In the genomic region with DNA sequence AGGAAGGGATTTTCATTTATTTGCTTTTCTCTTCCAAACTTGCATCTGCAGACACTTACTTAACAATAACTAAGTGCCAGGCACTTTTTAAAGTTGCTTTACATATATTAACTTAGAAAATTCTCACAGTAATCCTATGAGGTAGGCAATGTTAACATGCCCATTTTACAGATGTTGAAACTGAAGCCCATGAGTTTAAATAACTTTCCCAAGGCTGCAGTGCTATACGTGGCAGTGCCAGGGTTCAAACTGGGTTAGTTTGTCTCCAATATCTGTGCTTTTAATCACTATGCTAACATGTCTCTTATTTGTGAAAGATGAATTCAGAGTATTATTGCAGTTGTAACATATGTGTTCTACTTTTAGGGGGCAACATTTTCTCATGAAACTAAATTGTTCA, we compare ENCODE assay signal across 20 cellular contexts. TPM values are rescaled to one million over a fixed set of nuclear protein-coding genes. Genes with fewer than 3 reads are reported as not detected.
DNase-seq lines count a peak whose midpoint lies in the region; ATAC-seq, FAIRE-seq and TF ChIP-seq lines count a peak whose summit lies in the region.
"Had no signal": no experiment of that assay in that cellular context is flagged by ENCODE, and none has a peak within 500 bp of the region (broad histone marks: within the 10 kb centered on the region; RNA-seq: fewer than 3 reads in every experiment).

No MANE protein-coding gene starts in this region.

- CTCF ChIA-PET in mammary epithelial cell (lab: Charles Lee; ENCODE audit: low non-redundant PET): no interaction called here
- CTCF ChIA-PET in MCF 10A (lab: Yijun Ruan, JAX): no interaction called here
- CTCF ChIA-PET in K562 (lab: Yijun Ruan, JAX; ENCODE audit: low intra/inter-chr PET ratio): no interaction called here

- no peaks in the 10 kb centered on the region for H3K27me3 ChIP-seq in mammary epithelial cell (ENCODE audit: insufficient read depth, low read length)
- no peaks in the 10 kb centered on the region for H3K27me3 ChIP-seq in K562 (ENCODE audit: control insufficient read depth in 2 of 2, insufficient read depth in 2 of 2, low read length in 2 of 2)
- H3K27me3 ChIP-seq: BLaER1 treated with 17β-estradiol and CSF1 and Interleukin-3, amounts not matched to agents 10 nM and 100 nM had no signal

- no peaks in the 10 kb centered on the region for H3K9me3 Mint-ChIP-seq in MCF 10A (ENCODE audit: unreplicated experiment)
- H3K9me3 Mint-ChIP-seq: CD4-positive, alpha-beta T cell; CD8-positive, alpha-beta T cell had no signal

- H3K4me3 Mint-ChIP-seq in MCF 10A (ENCODE audit: unreplicated experiment): no peak overlapping the region
- no peak overlapping the region for H3K4me3 Mint-ChIP-seq in T-helper 17 cell
- H3K4me3 Mint-ChIP-seq: B cell; CD4-positive, alpha-beta T cell; CD8-positive, alpha-beta T cell had no signal

- TF ChIP-seq POLR2A in K562 (conservative IDR thresholded peaks at IDR 0.05): no peak

- DNase-seq in mammary epithelial cell (no peak), MCF 10A (ENCODE audit: unreplicated experiment) (no peak), T-helper 17 cell (no peak), K562 (ENCODE audit: extremely low read depth in 1 of 4, low spot score in 3 of 4) (no peak)
- DNase-seq: AML-193; Caco-2; Calu3; CD4-positive, alpha-beta T cell; CD8-positive, alpha-beta T cell; DMS79 treated with DMSO at 0.1 percent for 48 hours; GF-D8 had no signal

- H3K27me3 Mint-ChIP-seq in MCF 10A (ENCODE audit: insufficient read depth, unreplicated experiment) (no peaks in the 10 kb centered on the region), T-helper 17 cell (no peaks in the 10 kb centered on the region)
- H3K27me3 Mint-ChIP-seq: B cell; CD4-positive, alpha-beta T cell had no signal

- ATAC-seq in T-helper 17 cell (no peak), K562 (no peak), HG02642 (IDR thresholded peaks at IDR 0.05; ENCODE audit: poor library complexity, unreplicated experiment) (no peak)
- ATAC-seq: A549; CD8-positive, alpha-beta T cell had no signal

- POLR2A ChIA-PET in MCF 10A (lab: Yijun Ruan, JAX) (no interaction called here), K562 (lab: Yijun Ruan, JAX) (no interaction called here)

- in situ Hi-C loops in mammary epithelial cell (cut with MboI; ENCODE audit: low sequenced_read_pairs in 2 of 2) (no loop called here), K562 (cut with MboI) (no loop called here)

- no peaks in the 10 kb centered on the region for H3K9me3 ChIP-seq in mammary epithelial cell (replicated peaks; ENCODE audit: insufficient read depth, low read length)
- no peaks in the 10 kb centered on the region for H3K9me3 ChIP-seq in T-helper 17 cell (ENCODE audit: control insufficient read depth, low read length, poor library complexity, severe bottlenecking)
- H3K9me3 ChIP-seq in K562 (replicated peaks; ENCODE audit: control insufficient read depth, insufficient read depth, low read depth, low read length): no peaks in the 10 kb centered on the region
- H3K9me3 ChIP-seq: A549; BLaER1 treated with 17β-estradiol and CSF1 and Interleukin-3, amounts not matched to agents 10 nM and 100 nM; Caco-2 had no signal

- no peak for FAIRE-seq in K562 (lab: Jason Lieb, UNC)
- FAIRE-seq: A549, D721Med, GM12891, GM19239 had no signal

- dilution Hi-C loops in mammary epithelial cell (cut with HindIII; ENCODE audit: low sequenced_read_pairs): no loop called here

- no peak overlapping the region for H3K27ac ChIP-seq in mammary epithelial cell (ENCODE audit: insufficient read depth, low read depth, low read length)
- H3K27ac ChIP-seq in K562 (ENCODE audit: extremely low read depth, low read depth, low read length): peak overlapping the region; percentile 10; the same call in 1 of the 3 replicates
- H3K27ac ChIP-seq: 22Rv1; A549; BLaER1 treated with 17β-estradiol and CSF1 and Interleukin-3, amounts not matched to agents 10 nM and 100 nM; C4-2B had no signal

- H3K4me1 Mint-ChIP-seq in MCF 10A (ENCODE audit: insufficient read depth, unreplicated experiment) (no peaks in the 10 kb centered on the region), T-helper 17 cell (peaks cover 3% of the 10 kb centered on the region)
- H3K4me1 Mint-ChIP-seq: B cell had no signal

- H2AFZ ChIP-seq in mammary epithelial cell (ENCODE audit: low read depth, low read length) (no peak overlapping the region), K562 (ENCODE audit: low read depth, low read length) (no peak overlapping the region)

- H4K20me1 ChIP-seq in mammary epithelial cell (ENCODE audit: insufficient read depth, low read length) (no peaks in the 10 kb centered on the region), K562 (replicated peaks; ENCODE audit: control insufficient read depth, insufficient read depth, low read length) (no peaks in the 10 kb centered on the region)
- H4K20me1 ChIP-seq: BLaER1 treated with 17β-estradiol and CSF1 and Interleukin-3, amounts not matched to agents 10 nM and 100 nM had no signal

- H3K79me2 ChIP-seq in mammary epithelial cell (ENCODE audit: insufficient read depth, low read length) (no peaks in the 10 kb centered on the region), K562 (ENCODE audit: control insufficient read depth, insufficient read depth, low read length) (no peaks in the 10 kb centered on the region)

- WGBS in mammary epithelial cell (ENCODE audit: low coverage, missing lambda C conversion rate): 100% methylated on average over 1 of the region's 1 CpG
- WGBS in K562 (ENCODE audit: insufficient coverage, low coverage, missing lambda C conversion rate): 100% methylated on average over 1 of the region's 1 CpG

- intact Hi-C loops in mammary epithelial cell (cut with micrococcal nuclease): loop anchor here (2.0 kb wide), 1 partner anchor 228 kb away; no protein-coding TSS in a partner anchor
- intact Hi-C loops in MCF 10A (cut with micrococcal nuclease): loop anchor here (1.0 to 5.0 kb wide), 3 partner anchors 226 to 378 kb away; no protein-coding TSS in a partner anchor
- intact Hi-C loops in K562 (cut with micrococcal nuclease): loop anchor here (2.0 kb wide), 1 partner anchor 228 kb away; no protein-coding TSS in a partner anchor

- H3K27ac Mint-ChIP-seq in MCF 10A (ENCODE audit: low read depth, unreplicated experiment) (no peak overlapping the region), T-helper 17 cell (peak overlapping the region; percentile 24)
- H3K27ac Mint-ChIP-seq: B cell; CD4-positive, alpha-beta T cell; CD8-positive, alpha-beta T cell had no signal

- H3K9ac ChIP-seq in mammary epithelial cell (ENCODE audit: insufficient read depth, low read length): no peak overlapping the region
- H3K9ac ChIP-seq in K562 (ENCODE audit: insufficient read depth in 1 of 2, low read depth in 2 of 2, low read length in 2 of 2): no peak overlapping the region
- H3K9ac ChIP-seq: BLaER1 treated with 17β-estradiol and CSF1 and Interleukin-3, amounts not matched to agents 10 nM and 100 nM had no signal

- no peak for TF ChIP-seq RAD21 in K562 (CRISPR knock-in tag; conservative IDR thresholded peaks at IDR 0.05 in 1 of 2, IDR thresholded peaks at IDR 0.05 in 1 of 2)

- TSS peak; percentile 15 for BruUV-seq in mammary epithelial cell (replicated peaks; lab: Mats Ljungman, UMichigan)
- no TSS peak for BruUV-seq in MCF 10A (replicated peaks; lab: Mats Ljungman, UMichigan)
- BruUV-seq in K562 (replicated peaks; lab: Mats Ljungman, UMichigan): no TSS peak

- peaks cover 8% of the 10 kb centered on the region for H3K36me3 Mint-ChIP-seq in MCF 10A (ENCODE audit: insufficient read depth, unreplicated experiment)
- H3K36me3 Mint-ChIP-seq in T-helper 17 cell (ENCODE audit: low read depth): peaks cover 2% of the 10 kb centered on the region

- H3K36me3 ChIP-seq in mammary epithelial cell (ENCODE audit: insufficient read depth, low read length) (peaks cover 2% of the 10 kb centered on the region), K562 (ENCODE audit: control insufficient read depth, insufficient read depth, low read length) (peaks cover 62% of the 10 kb centered on the region)

- H3K4me2 ChIP-seq in mammary epithelial cell (ENCODE audit: insufficient read depth, low read depth, low read length): no peak overlapping the region
- H3K4me2 ChIP-seq in K562 (ENCODE audit: insufficient read depth, low read length): no peak overlapping the region
- H3K4me2 ChIP-seq: A549; BLaER1 treated with 17β-estradiol and CSF1 and Interleukin-3, amounts not matched to agents 10 nM and 100 nM had no signal

- no peak for TF ChIP-seq EP300 in K562 (IDR thresholded peaks at IDR 0.05; ENCODE audit: low read length)

- H3K4me1 ChIP-seq in mammary epithelial cell (ENCODE audit: insufficient read depth, low read length): no peaks in the 10 kb centered on the region
- H3K4me1 ChIP-seq in K562 (replicated peaks in 1 of 2; ENCODE audit: control insufficient read depth in 2 of 2, insufficient read depth in 2 of 2, low read length in 2 of 2): no peaks in the 10 kb centered on the region
- H3K4me1 ChIP-seq: A549; BLaER1 treated with 17β-estradiol and CSF1 and Interleukin-3, amounts not matched to agents 10 nM and 100 nM; Caco-2 had no signal

- H3K4me3 ChIP-seq in mammary epithelial cell (replicated peaks in 1 of 3; ENCODE audit: insufficient read depth in 1 of 3, low read depth in 2 of 3, low read length in 3 of 3) (no peak overlapping the region), K562 (no peak overlapping the region)
- H3K4me3 ChIP-seq: A549; BLaER1 treated with 17β-estradiol and CSF1 and Interleukin-3, amounts not matched to agents 10 nM and 100 nM had no signal

- no peak for TF ChIP-seq CTCF in mammary epithelial cell (conservative IDR thresholded peaks at IDR 0.05 in 1 of 2, IDR thresholded peaks at IDR 0.05 in 1 of 2; ENCODE audit: extremely low read depth in 1 of 2, insufficient read depth in 1 of 2, low read depth in 1 of 2, low read length in 2 of 2)
- TF ChIP-seq CTCF in MCF 10A (IDR thresholded peaks at IDR 0.05; ENCODE audit: unreplicated experiment): no peak
- no peak for TF ChIP-seq CTCF in K562 (IDR thresholded peaks at IDR 0.05 in 2 of 3, conservative IDR thresholded peaks at IDR 0.05 in 1 of 3; ENCODE audit: insufficient read depth in 2 of 3, low read depth in 1 of 3, low read length in 3 of 3)

- H3K9me1 ChIP-seq in K562 (ENCODE audit: control insufficient read depth, insufficient read depth, low read length): no peaks in the 10 kb centered on the region

RNA-seq across cellular contexts. Expression of gene PUS7L, which starts 29.9 kb away (rescaled TPM):
- total RNA-seq in mammary epithelial cell: 10 to 100 TPM; 18.7 to 20.0 TPM
- polyA plus RNA-seq in mammary epithelial cell: 4.9 TPM
- polyA minus RNA-seq in mammary epithelial cell: 19.9 TPM
- total RNA-seq in MCF 10A (2022): 15.9 and 26.5 TPM in 2 replicates
- 10 to 100 TPM; 10.7 to 16.8 TPM for total RNA-seq in T-helper 17 cell
- total RNA-seq in K562 (2011; cell fraction: chromatin; rRNA removed; ENCODE audit: low replicate concordance): 11.5 and 61.1 TPM in 2 replicates
- total RNA-seq in K562 (2011; cell fraction: nucleolus; rRNA removed): 4.5 and 7.2 TPM in 2 replicates
- 15.5 and 28.9 TPM in 2 replicates for total RNA-seq in K562 (2011; cell fraction: nucleoplasm; rRNA removed)
- total RNA-seq in K562 (2014; rRNA removed): 14.9 and 15.3 TPM in 2 replicates
- 53.3 and 64.3 TPM in 2 replicates for total RNA-seq in K562 (2014; rRNA removed; fragmentation: Illumina TruSeq; extraction: Trizol)
- total RNA-seq in K562 (2015; rRNA removed; fragmentation: Illumina TruSeq; extraction: Trizol): 37.0 and 43.2 TPM in 2 replicates
- total RNA-seq in K562 (2021): 25.2 and 29.0 TPM in 2 replicates
- 23.6 and 27.5 TPM in 2 replicates for polyA plus RNA-seq in K562 (2011; rRNA removed)
- 3.2 and 7.9 TPM in 2 replicates for polyA plus RNA-seq in K562 (2011; cell fraction: cytosol; rRNA removed)
- polyA plus RNA-seq in K562 (2011; cell fraction: nucleus; rRNA removed): 14.0 and 21.1 TPM in 2 replicates
- 5.7 and 9.9 TPM in 2 replicates for polyA plus RNA-seq in K562 (2012)
- 15.5 and 19.3 TPM in 2 replicates for polyA plus RNA-seq in K562 (2014; fragmentation: Illumina TruSeq; extraction: Trizol)
- 10 to 100 TPM; 11.4 to 46.0 TPM for polyA plus RNA-seq in K562 (2014; fragmentation: Nextera tagmentation; extraction: Ambion mirVana)
- 10.8 and 12.7 TPM in 2 replicates for polyA plus RNA-seq in K562 (2014; rRNA removed)
- polyA minus RNA-seq in K562 (2011; rRNA and poly(A)+ RNA removed): 76.5 and 84.5 TPM in 2 replicates
- 12.7 and 21.4 TPM in 2 replicates for polyA minus RNA-seq in K562 (2011; cell fraction: cytosol; rRNA and poly(A)+ RNA removed)
- polyA minus RNA-seq in K562 (2011; cell fraction: nucleus; rRNA and poly(A)+ RNA removed): 15.5 and 28.7 TPM in 2 replicates

RNA-seq across cellular contexts. Expression of gene IRAK4, which starts 30.1 kb away (rescaled TPM):
- 10 to 100 TPM; 15.8 to 18.7 TPM for total RNA-seq in mammary epithelial cell
- polyA plus RNA-seq in mammary epithelial cell: 8.9 TPM
- polyA minus RNA-seq in mammary epithelial cell: 2.6 TPM
- 10.1 and 12.2 TPM in 2 replicates for total RNA-seq in MCF 10A (2022)
- total RNA-seq in T-helper 17 cell: 10 to 100 TPM; 44.5 to 53.6 TPM
- total RNA-seq in K562 (2011; cell fraction: chromatin; rRNA removed; ENCODE audit: low replicate concordance): 20.8 and 50.5 TPM in 2 replicates
- total RNA-seq in K562 (2011; cell fraction: nucleolus; rRNA removed): 9.3 and 12.6 TPM in 2 replicates
- 18.5 and 41.3 TPM in 2 replicates for total RNA-seq in K562 (2011; cell fraction: nucleoplasm; rRNA removed)
- 11.0 and 13.8 TPM in 2 replicates for total RNA-seq in K562 (2014; rRNA removed)
- 22.3 and 22.7 TPM in 2 replicates for total RNA-seq in K562 (2014; rRNA removed; fragmentation: Illumina TruSeq; extraction: Trizol)
- total RNA-seq in K562 (2015; rRNA removed; fragmentation: Illumina TruSeq; extraction: Trizol): 17.5 and 18.8 TPM in 2 replicates
- total RNA-seq in K562 (2021): 14.5 and 14.7 TPM in 2 replicates
- polyA plus RNA-seq in K562 (2011; rRNA removed): 31.3 and 34.5 TPM in 2 replicates
- polyA plus RNA-seq in K562 (2011; cell fraction: cytosol; rRNA removed): 6.6 and 11.5 TPM in 2 replicates
- polyA plus RNA-seq in K562 (2011; cell fraction: nucleus; rRNA removed): 18.1 and 24.4 TPM in 2 replicates
- 11.7 and 19.0 TPM in 2 replicates for polyA plus RNA-seq in K562 (2012)
- polyA plus RNA-seq in K562 (2014; fragmentation: Illumina TruSeq; extraction: Trizol): 14.9 and 17.2 TPM in 2 replicates
- 10 to 100 TPM; 10.8 to 12.8 TPM for polyA plus RNA-seq in K562 (2014; fragmentation: Nextera tagmentation; extraction: Ambion mirVana)
- polyA plus RNA-seq in K562 (2014; rRNA removed): 15.1 and 16.0 TPM in 2 replicates
- polyA minus RNA-seq in K562 (2011; rRNA and poly(A)+ RNA removed): 32.6 and 34.5 TPM in 2 replicates
- 9.9 and 11.9 TPM in 2 replicates for polyA minus RNA-seq in K562 (2011; cell fraction: cytosol; rRNA and poly(A)+ RNA removed)
- 14.4 and 22.3 TPM in 2 replicates for polyA minus RNA-seq in K562 (2011; cell fraction: nucleus; rRNA and poly(A)+ RNA removed)
